Comparison of ENCODE assay signal across 1 cellular context in the genomic region with DNA sequence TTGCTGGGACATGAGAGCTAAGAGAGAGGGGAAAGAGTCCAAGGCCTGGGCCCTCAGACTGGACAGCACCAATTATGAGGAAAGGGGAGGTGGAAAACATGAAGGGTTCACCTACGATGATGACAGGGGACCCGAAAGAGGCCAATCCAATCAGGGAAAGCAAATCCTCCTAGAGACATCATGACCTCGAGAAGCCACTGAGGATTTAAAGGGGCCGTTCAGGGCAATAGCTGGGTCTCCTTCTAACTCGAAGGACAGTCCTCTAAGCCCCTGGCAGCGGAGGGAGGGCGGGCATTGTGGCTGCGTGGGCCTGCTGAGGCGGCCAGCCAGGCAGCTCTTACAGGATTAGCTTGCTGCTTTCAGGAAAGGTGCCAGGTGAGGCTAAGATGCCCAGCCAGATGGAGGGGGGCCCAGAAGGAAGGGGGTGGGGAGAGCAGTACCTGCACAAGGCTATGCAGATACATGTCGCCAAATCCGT.
TF ChIP-seq lines count a peak whose summit lies in the region.

No MANE protein-coding gene starts in this region.

TF ChIP-seq in IMR-90, 13 proteins besides CTCF, POLR2A, EP300 and RAD21 (continued from another document):
- TF ChIP-seq MXI1 (IDR thresholded peaks at IDR 0.05; ENCODE audit: borderline replicate concordance, low read depth, low read length) (no peak), RFX5 (IDR thresholded peaks at IDR 0.05; ENCODE audit: low read depth, low read length) (no peak), NFE2L2 (IDR thresholded peaks at IDR 0.05; ENCODE audit: low read depth, low read length) (no peak), BHLHE40 (IDR thresholded peaks at IDR 0.05; ENCODE audit: low read depth, low read length) (no peak), CHD1 (IDR thresholded peaks at IDR 0.05; ENCODE audit: low read depth, low read length) (no peak), MAZ (IDR thresholded peaks at IDR 0.05; ENCODE audit: borderline replicate concordance, low read depth, low read length) (no peak), RCOR1 (IDR thresholded peaks at IDR 0.05; ENCODE audit: insufficient replicate concordance, low read length) (no peak), FOS (IDR thresholded peaks at IDR 0.05; ENCODE audit: low read depth, low read length) (no peak)
TF ChIP-seq in IMR-90: peak in this region for 0.
